Comparison of ENCODE assay signal across 10 cellular contexts in genomic region chr7:30549933-30550493, GRCh38. TPM values are rescaled to one million over a fixed set of nuclear protein-coding genes. Genes with fewer than 3 reads are reported as not detected.
DNase-seq lines count a peak whose midpoint lies in the region; ATAC-seq and TF ChIP-seq lines count a peak whose summit lies in the region.
"Had no signal": no experiment of that assay in that cellular context is flagged by ENCODE, and none has a peak within 500 bp of the region (broad histone marks: within the 10 kb centered on the region; RNA-seq: fewer than 3 reads in every experiment).

No MANE protein-coding gene starts in this region.

- H3K4me1 ChIP-seq in thyroid gland (peaks cover 20 to 28% of the 10 kb centered on the region in 2 donors), ascending aorta (peaks cover 0 to 11% of the 10 kb centered on the region in 2 donors)
- no peaks in the 10 kb centered on the region for H3K4me1 ChIP-seq in CD8-positive, alpha-beta T cell (ENCODE audit: insufficient read depth, low read length)

- no peaks in the 10 kb centered on the region for H3K27me3 Mint-ChIP-seq in activated T-cell treated with anti-CD3 and anti-CD28 coated beads, Interleukin-2, amount 50 U/mL, for 72 hours (ENCODE audit: low read depth)
- no peaks in the 10 kb centered on the region for H3K27me3 Mint-ChIP-seq in activated T-helper 1 cell treated with anti-CD3 and anti-CD28 coated beads, Interleukin-12 subunit alpha, Interleukin-12 subunit beta, Interleukin-2, Interleukin-4 antibody, amounts not matched to agents 30 ng/mL and 10 ng/mL and 1 ng/mL, durations not matched to agents 14 hours and 24 hours and 36 hours (ENCODE audit: insufficient read depth)
- peaks cover 5% of the 10 kb centered on the region for H3K27me3 Mint-ChIP-seq in glutamatergic neuron (ENCODE audit: unreplicated experiment)
- H3K27me3 Mint-ChIP-seq in CD8-positive, alpha-beta T cell (ENCODE audit: low read depth), result no peaks in the 10 kb centered on the region

- no peak for TF ChIP-seq CTCF in glutamatergic neuron (IDR thresholded peaks at IDR 0.05; ENCODE audit: partially characterized antibody, unreplicated experiment)
- no peak for TF ChIP-seq CTCF in thyroid gland (IDR thresholded peaks at IDR 0.05)
- TF ChIP-seq CTCF in ascending aorta (IDR thresholded peaks at IDR 0.05), result no peak
- TF ChIP-seq CTCF in CD8-positive, alpha-beta T cell (IDR thresholded peaks at IDR 0.05), result no peak

- H3K27me3 ChIP-seq in thyroid gland (no peaks in the 10 kb centered on the region), ascending aorta (no peaks in the 10 kb centered on the region)
- H3K27me3 ChIP-seq in CD8-positive, alpha-beta T cell (ENCODE audit: insufficient read depth, low read length), result no peaks in the 10 kb centered on the region

- WGBS in thyroid gland, 2 donors, result 83 to 85% methylated on average over 7 of the region's 7 CpGs

- no peak overlapping the region for H3K4me3 Mint-ChIP-seq in activated T-cell treated with anti-CD3 and anti-CD28 coated beads, Interleukin-2, amount 50 U/mL, for 72 hours
- H3K4me3 Mint-ChIP-seq in activated T-helper 1 cell treated with anti-CD3 and anti-CD28 coated beads, Interleukin-12 subunit alpha, Interleukin-12 subunit beta, Interleukin-2, Interleukin-4 antibody, amounts not matched to agents 30 ng/mL and 10 ng/mL and 1 ng/mL, durations not matched to agents 14 hours and 24 hours and 36 hours, result no peak overlapping the region
- H3K4me3 Mint-ChIP-seq in glutamatergic neuron (ENCODE audit: unreplicated experiment), result peak overlapping the region; percentile 17
- H3K4me3 Mint-ChIP-seq in CD8-positive, alpha-beta T cell, result no peak overlapping the region

- peaks cover 0 to 2% of the 10 kb centered on the region in 2 donors for H3K36me3 Mint-ChIP-seq in activated T-cell treated with anti-CD3 and anti-CD28 coated beads, Interleukin-2, amount 50 U/mL, for 72 hours (ENCODE audit: insufficient read depth in 2 of 2)
- H3K36me3 Mint-ChIP-seq in activated T-helper 1 cell treated with anti-CD3 and anti-CD28 coated beads, Interleukin-12 subunit alpha, Interleukin-12 subunit beta, Interleukin-2, Interleukin-4 antibody, amounts not matched to agents 30 ng/mL and 10 ng/mL and 1 ng/mL, durations not matched to agents 14 hours and 24 hours and 36 hours (ENCODE audit: low read depth), result peaks cover 6% of the 10 kb centered on the region
- H3K36me3 Mint-ChIP-seq in glutamatergic neuron (ENCODE audit: unreplicated experiment), result peaks cover 7% of the 10 kb centered on the region
- peaks cover 33% of the 10 kb centered on the region for H3K36me3 Mint-ChIP-seq in CD8-positive, alpha-beta T cell

- H3K4me3 ChIP-seq in thyroid gland (replicated peaks in 1 of 3) (no peak overlapping the region), ascending aorta (no peak overlapping the region)
- H3K4me3 ChIP-seq in CD8-positive, alpha-beta T cell (ENCODE audit: low read depth, low read length), result no peak overlapping the region

- intact Hi-C loops in activated T-helper 1 cell treated with anti-CD3 and anti-CD28 coated beads, Interleukin-12 subunit alpha, Interleukin-12 subunit beta, Interleukin-2, Interleukin-4 antibody, amounts not matched to agents 30 ng/mL and 10 ng/mL and 1 ng/mL, durations not matched to agents 14 hours and 24 hours and 36 hours (cut with micrococcal nuclease), result no loop called here
- intact Hi-C loops in thyroid gland (cut with DNase I), result no loop called here
- intact Hi-C loops in ascending aorta (cut with DNase I), result loop anchor here (2.0 kb wide), 1 partner anchor 17 kb away; no protein-coding TSS in a partner anchor
- intact Hi-C loops in CD8-positive, alpha-beta T cell (cut with DNase I, micrococcal nuclease), result loop anchor here in 1 of 2 experiments (2.0 kb wide), 1 partner anchor 191 kb away; no protein-coding TSS in a partner anchor

- no peak for TF ChIP-seq POLR2A in thyroid gland (IDR thresholded peaks at IDR 0.05)

- peak overlapping the region; percentile 82 to 84 (median 84) for H3K27ac ChIP-seq in thyroid gland
- peak overlapping the region in 1 of 2 donors; percentile 32 for H3K27ac ChIP-seq in ascending aorta
- H3K27ac ChIP-seq in CD8-positive, alpha-beta T cell (ENCODE audit: low read depth, low read length), result no peak overlapping the region

- H3K36me3 ChIP-seq in thyroid gland (no peaks in the 10 kb centered on the region), ascending aorta (peaks cover 0 to 8% of the 10 kb centered on the region in 2 donors)
- no peaks in the 10 kb centered on the region for H3K36me3 ChIP-seq in CD8-positive, alpha-beta T cell (ENCODE audit: insufficient read depth, low read length)

- no peak for DNase-seq in activated T-cell treated with anti-CD3 and anti-CD28 coated beads, Interleukin-2, amount 50 U/mL, for 72 hours
- no peak for DNase-seq in activated T-cell treated with anti-CD3 and anti-CD28 coated beads, Interleukin-2, amount 50 U/mL, for 1 hour
- no peak for DNase-seq in activated T-helper 1 cell treated with anti-CD3 and anti-CD28 coated beads, Interleukin-12 subunit alpha, Interleukin-12 subunit beta, Interleukin-2, Interleukin-4 antibody, amounts not matched to agents 30 ng/mL and 10 ng/mL and 1 ng/mL, durations not matched to agents 14 hours and 24 hours and 36 hours (ENCODE audit: low spot score)
- DNase-seq in glutamatergic neuron, result peak; percentile 39
- DNase-seq in thyroid gland, result no peak
- no peak for DNase-seq in ascending aorta (ENCODE audit: low spot score in 2 of 2)
- DNase-seq in CD8-positive, alpha-beta T cell, result no peak
- DNase-seq in GOT3 (lab: John Stamatoyannopoulos, UW), result no peak
- DNase-seq: AML-193, HCEC 1CT had no signal

- CTCF ChIA-PET in CD8-positive, alpha-beta T cell (lab: Charles Lee), result interaction anchor here (0.9 to 7.5 kb wide), 7 partner anchors 9 to 274 kb away, joined by 3 to 54 read pairs (median 6); no protein-coding TSS in a partner anchor

- H3K9me3 ChIP-seq in thyroid gland (no peaks in the 10 kb centered on the region), ascending aorta (no peaks in the 10 kb centered on the region)
- no peaks in the 10 kb centered on the region for H3K9me3 ChIP-seq in CD8-positive, alpha-beta T cell (ENCODE audit: low read length)

- peaks cover 10% of the 10 kb centered on the region for H3K4me1 Mint-ChIP-seq in activated T-cell treated with anti-CD3 and anti-CD28 coated beads, Interleukin-2, amount 50 U/mL, for 72 hours (ENCODE audit: low read depth)
- no peaks in the 10 kb centered on the region for H3K4me1 Mint-ChIP-seq in activated T-helper 1 cell treated with anti-CD3 and anti-CD28 coated beads, Interleukin-12 subunit alpha, Interleukin-12 subunit beta, Interleukin-2, Interleukin-4 antibody, amounts not matched to agents 30 ng/mL and 10 ng/mL and 1 ng/mL, durations not matched to agents 14 hours and 24 hours and 36 hours (ENCODE audit: low read depth)
- H3K4me1 Mint-ChIP-seq in glutamatergic neuron (ENCODE audit: low read depth, unreplicated experiment), result peaks cover 36% of the 10 kb centered on the region
- no peaks in the 10 kb centered on the region for H3K4me1 Mint-ChIP-seq in CD8-positive, alpha-beta T cell (ENCODE audit: low read depth)

- peak overlapping the region; percentile 54 for H3K27ac Mint-ChIP-seq in activated T-cell treated with anti-CD3 and anti-CD28 coated beads, Interleukin-2, amount 50 U/mL, for 72 hours
- H3K27ac Mint-ChIP-seq in activated T-helper 1 cell treated with anti-CD3 and anti-CD28 coated beads, Interleukin-12 subunit alpha, Interleukin-12 subunit beta, Interleukin-2, Interleukin-4 antibody, amounts not matched to agents 30 ng/mL and 10 ng/mL and 1 ng/mL, durations not matched to agents 14 hours and 24 hours and 36 hours, result peak overlapping the region; percentile 10
- H3K27ac Mint-ChIP-seq in glutamatergic neuron (ENCODE audit: unreplicated experiment), result peak overlapping the region; percentile 77
- H3K27ac Mint-ChIP-seq in CD8-positive, alpha-beta T cell, result no peak overlapping the region

- no peaks in the 10 kb centered on the region for H3K9me3 Mint-ChIP-seq in activated T-cell treated with anti-CD3 and anti-CD28 coated beads, Interleukin-2, amount 50 U/mL, for 72 hours
- H3K9me3 Mint-ChIP-seq in activated T-helper 1 cell treated with anti-CD3 and anti-CD28 coated beads, Interleukin-12 subunit alpha, Interleukin-12 subunit beta, Interleukin-2, Interleukin-4 antibody, amounts not matched to agents 30 ng/mL and 10 ng/mL and 1 ng/mL, durations not matched to agents 14 hours and 24 hours and 36 hours, result no peaks in the 10 kb centered on the region
- peaks cover 3% of the 10 kb centered on the region for H3K9me3 Mint-ChIP-seq in glutamatergic neuron (ENCODE audit: unreplicated experiment)
- H3K9me3 Mint-ChIP-seq in CD8-positive, alpha-beta T cell, result no peaks in the 10 kb centered on the region

- POLR2A ChIA-PET in CD8-positive, alpha-beta T cell (lab: Charles Lee), result interaction anchor here (1.1 to 1.4 kb wide), 2 partner anchors 190 to 513 kb away, joined by 3 to 4 read pairs; no protein-coding TSS in a partner anchor

- peak in 1 of 2 donors; percentile 32 for ATAC-seq in activated T-cell treated with anti-CD3 and anti-CD28 coated beads, Interleukin-2, amount 50 U/mL, for 72 hours (replicated peaks in 1 of 2)
- no peak for ATAC-seq in CD8-positive, alpha-beta T cell

RNA-seq across cellular contexts. Expression of gene GARS1, which starts 44.7 kb away (rescaled TPM):
- total RNA-seq in activated T-cell treated with anti-CD3 and anti-CD28 coated beads, Interleukin-2, amount 50 U/mL, for 72 hours, result 100 to 1,000 TPM; 526 to 609 TPM
- 234 and 250 TPM in 2 replicates for total RNA-seq in activated T-helper 1 cell treated with anti-CD3 and anti-CD28 coated beads, Interleukin-12 subunit alpha, Interleukin-12 subunit beta, Interleukin-2, Interleukin-4 antibody, amounts not matched to agents 30 ng/mL and 10 ng/mL and 1 ng/mL, durations not matched to agents 14 hours and 24 hours and 36 hours
- total RNA-seq in glutamatergic neuron (ENCODE audit: unreplicated experiment) (511 TPM), thyroid gland (10 to 100 TPM; 59.7 to 79.2 (median 72.9) TPM), ascending aorta (41.7 TPM)
- total RNA-seq in CD8-positive, alpha-beta T cell, result 100 to 1,000 TPM; 119 to 121 TPM

RNA-seq across cellular contexts. Expression of gene GGCT, which starts 45.4 kb away (rescaled TPM):
- 10 to 100 TPM; 65.7 to 84.4 TPM for total RNA-seq in activated T-cell treated with anti-CD3 and anti-CD28 coated beads, Interleukin-2, amount 50 U/mL, for 72 hours
- 75.4 and 79.0 TPM in 2 replicates for total RNA-seq in activated T-helper 1 cell treated with anti-CD3 and anti-CD28 coated beads, Interleukin-12 subunit alpha, Interleukin-12 subunit beta, Interleukin-2, Interleukin-4 antibody, amounts not matched to agents 30 ng/mL and 10 ng/mL and 1 ng/mL, durations not matched to agents 14 hours and 24 hours and 36 hours
- 25.0 TPM for total RNA-seq in glutamatergic neuron (ENCODE audit: unreplicated experiment)
- total RNA-seq in thyroid gland, result 10 to 100 TPM; 24.1 to 47.0 (median 30.1) TPM
- 0.43 TPM for total RNA-seq in ascending aorta
- 1 to 10 TPM; 5.9 to 6.1 TPM for total RNA-seq in CD8-positive, alpha-beta T cell
